In genomic region chr12:80627773-80628172, GRCh38 we compare ENCODE assay signal across 16 cellular contexts.
DNase-seq lines count a peak whose midpoint lies in the region; ATAC-seq and TF ChIP-seq lines count a peak whose summit lies in the region.
"Had no signal": no experiment of that assay in that cellular context is flagged by ENCODE, and none has a peak within 500 bp of the region (broad histone marks: within the 10 kb centered on the region; RNA-seq: fewer than 3 reads in every experiment).

No MANE protein-coding gene starts in this region.

- H3K36me3 Mint-ChIP-seq in CD8-positive, alpha-beta memory T cell: no peaks in the 10 kb centered on the region
- H3K36me3 Mint-ChIP-seq: activated CD4-positive, alpha-beta memory T cell treated with anti-CD3 and anti-CD28 coated beads for 36 hours had no signal

- DNase-seq in ELR (ENCODE audit: low read depth): peak; percentile 88
- peak; percentile 32 for DNase-seq in SW480 (ENCODE audit: low spot score)
- DNase-seq in fibroblast of the aortic adventitia (ENCODE audit: low read depth): peak; percentile 38
- DNase-seq in renal cortical epithelial cell (ENCODE audit: low read depth): peak; percentile 59
- no peak for DNase-seq in ovary
- no peak for DNase-seq in MV-4-11 (lab: John Stamatoyannopoulos, UW)
- DNase-seq in CD8-positive, alpha-beta memory T cell: no peak
- DNase-seq: activated CD4-positive, alpha-beta memory T cell treated with anti-CD3 and anti-CD28 coated beads for 36 hours; activated gamma-delta T cell treated with Interleukin-2 at 50 U/mL for 16 hours; cortex of kidney; NCI-H1048; PC-9; posterior cingulate gyrus; T-helper 9 cell had no signal

- intact Hi-C loops in ovary (cut with DNase I): no loop called here

- no peaks in the 10 kb centered on the region for H3K27me3 ChIP-seq in ovary
- no peaks in the 10 kb centered on the region for H3K27me3 ChIP-seq in CD8-positive, alpha-beta memory T cell (ENCODE audit: insufficient read depth, low read length, poor library complexity, severe bottlenecking)

- no peaks in the 10 kb centered on the region for H3K4me1 ChIP-seq in ovary (ENCODE audit: insufficient read depth)
- H3K4me1 ChIP-seq in CD8-positive, alpha-beta memory T cell (ENCODE audit: insufficient read depth, low read length): no peaks in the 10 kb centered on the region

- no peak for TF ChIP-seq CTCF in fibroblast of the aortic adventitia (IDR thresholded peaks at IDR 0.05; ENCODE audit: insufficient read depth, low read length)
- no peak for TF ChIP-seq CTCF in ovary (IDR thresholded peaks at IDR 0.05)

- no peak for ATAC-seq in HG03565 (IDR thresholded peaks at IDR 0.05; ENCODE audit: unreplicated experiment)
- ATAC-seq: GM23338 had no signal

- H3K9me3 Mint-ChIP-seq in CD8-positive, alpha-beta memory T cell: peaks cover 0 to 7% (median 3%) of the 10 kb centered on the region in 5 donors
- H3K9me3 Mint-ChIP-seq: GM23338 had no signal

- no peak overlapping the region for H3K27ac Mint-ChIP-seq in CD8-positive, alpha-beta memory T cell
- H3K27ac Mint-ChIP-seq: activated CD4-positive, alpha-beta memory T cell treated with anti-CD3 and anti-CD28 coated beads for 36 hours; GM23338 had no signal

- no peak for TF ChIP-seq EP300 in ovary (IDR thresholded peaks at IDR 0.05)

- TF ChIP-seq POLR2A in ovary (IDR thresholded peaks at IDR 0.05): no peak

- no peaks in the 10 kb centered on the region for H3K4me1 Mint-ChIP-seq in CD8-positive, alpha-beta memory T cell

- CTCF ChIA-PET in CD8-positive, alpha-beta memory T cell (lab: Charles Lee): no interaction called here

- no peaks in the 10 kb centered on the region for H3K9me3 ChIP-seq in ovary
- H3K9me3 ChIP-seq in CD8-positive, alpha-beta memory T cell (ENCODE audit: low read length): no peaks in the 10 kb centered on the region

- H3K36me3 ChIP-seq in ovary: no peaks in the 10 kb centered on the region
- H3K36me3 ChIP-seq in CD8-positive, alpha-beta memory T cell (ENCODE audit: insufficient read depth, low read length): no peaks in the 10 kb centered on the region

- H3K4me3 ChIP-seq in fibroblast of the aortic adventitia (ENCODE audit: low read depth, low read length): no peak overlapping the region
- no peak overlapping the region for H3K4me3 ChIP-seq in ovary
- no peak overlapping the region for H3K4me3 ChIP-seq in CD8-positive, alpha-beta memory T cell (ENCODE audit: low read length)
- H3K4me3 ChIP-seq: GM23338, PC-9 had no signal

- H3K27ac ChIP-seq in ovary: no peak overlapping the region
- H3K27ac ChIP-seq in CD8-positive, alpha-beta memory T cell (ENCODE audit: low read depth, low read length): no peak overlapping the region
- H3K27ac ChIP-seq: PC-9 had no signal

- no peaks in the 10 kb centered on the region for H3K27me3 Mint-ChIP-seq in CD8-positive, alpha-beta memory T cell
- H3K27me3 Mint-ChIP-seq: activated CD4-positive, alpha-beta memory T cell treated with anti-CD3 and anti-CD28 coated beads for 36 hours had no signal

- POLR2A ChIA-PET in CD8-positive, alpha-beta memory T cell (lab: Charles Lee): no interaction called here

- H3K4me3 Mint-ChIP-seq in CD8-positive, alpha-beta memory T cell: no peak overlapping the region
- H3K4me3 Mint-ChIP-seq: activated CD4-positive, alpha-beta memory T cell treated with anti-CD3 and anti-CD28 coated beads for 36 hours; GM23338 had no signal

Comparison
In these comparisons a context has a peak if more than half of its experiments do, and no peak if none do; other contexts are left out.
1. DNase-seq: peak in ELR (single experiment), SW480 (single experiment), fibroblast of the aortic adventitia (single experiment) and renal cortical epithelial cell (single experiment); none in ovary (0 of 5), MV-4-11 (single experiment) and CD8-positive, alpha-beta memory T cell (0 of 5).